Comparison of ENCODE assay signal across 21 cellular contexts in the genomic region with DNA sequence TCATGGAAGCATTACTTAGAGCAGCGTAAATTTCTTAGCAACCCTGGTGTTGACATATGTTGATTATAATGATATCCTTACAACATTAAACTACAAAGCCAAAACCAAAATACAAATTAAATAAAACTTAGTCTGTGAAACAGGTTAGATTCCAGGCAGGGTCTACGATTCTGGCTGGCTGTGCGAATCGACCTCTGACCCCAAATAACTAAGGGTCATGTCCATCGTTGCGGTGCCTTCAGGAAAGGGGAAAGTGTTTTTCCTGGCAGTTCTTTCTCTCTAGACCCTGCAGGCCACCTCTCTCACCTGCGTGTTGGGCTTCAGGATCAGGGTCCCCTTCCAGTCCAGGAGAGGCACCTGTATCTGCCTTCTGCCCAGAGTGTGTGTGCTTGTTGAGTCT.
"Had no signal": no experiment of that assay in that cellular context is flagged by ENCODE, and none has a peak within 500 bp of the region (broad histone marks: within the 10 kb centered on the region; RNA-seq: fewer than 3 reads in every experiment).

No MANE protein-coding gene starts in this region.

- H3K27me3 ChIP-seq: body of pancreas, esophagus squamous epithelium, right atrium auricular region had no signal

- H3K4me1 ChIP-seq: prostate gland had no signal

- H3K4me3 ChIP-seq: body of pancreas, coronary artery, esophagus squamous epithelium, mucosa of descending colon, prostate gland, right atrium auricular region, skin epidermis had no signal

- DNase-seq: activated B cell treated with CpG ODN at 0.5 μM for 24 hours; activated CD4-positive, alpha-beta memory T cell treated with anti-CD3 and anti-CD28 coated beads, Interleukin-2, amount 10 ng/mL, durations not matched to agents 7 days and 5 days; activated CD4-positive, alpha-beta T cell treated with anti-CD3 and anti-CD28 coated beads for 48 hours; activated CD8-positive, alpha-beta memory T cell treated with anti-CD3 and anti-CD28 coated beads, Interleukin-2, amount 10 ng/mL, durations not matched to agents 7 days and 5 days; activated naive CD4-positive, alpha-beta T cell; activated naive CD8-positive, alpha-beta T cell treated with anti-CD3 and anti-CD28 coated beads for 36 hours; activated T-cell treated with anti-CD3 and anti-CD28 coated beads, Interleukin-2, amount 50 U/mL, for 1 hour; amniotic stem cell; body of pancreas; central memory CD4-positive, alpha-beta T cell; effector CD8-positive, alpha-beta T cell; esophagus squamous epithelium; left colon; naive B cell; stimulated activated CD4-positive, alpha-beta T cell treated with anti-CD3 and anti-CD28 coated beads, Interleukin-2, amount 100 ng/mL, for 48 hours had no signal

- ATAC-seq: activated CD8-positive, alpha-beta memory T cell treated with anti-CD3 and anti-CD28 coated beads, Interleukin-2, amount 10 ng/mL, durations not matched to agents 7 days and 5 days; activated T-helper 17 cell treated with anti-CD3 and anti-CD28 coated beads, Interleukin-2, amount 50 U/mL, for 72 hours; body of pancreas; left colon; mucosa of descending colon had no signal

- H3K27ac ChIP-seq: coronary artery, esophagus squamous epithelium, prostate gland, right atrium auricular region, skin epidermis had no signal

- H3K9me3 ChIP-seq: body of pancreas, esophagus squamous epithelium, mucosa of descending colon, prostate gland, right atrium auricular region had no signal

- H3K36me3 ChIP-seq: esophagus squamous epithelium, prostate gland, right atrium auricular region had no signal
